ENCODE assay signal across 27 cellular contexts in genomic region chr10:15792777-15793176, GRCh38.
DNase-seq lines count a peak whose midpoint lies in the region; ATAC-seq, FAIRE-seq and TF ChIP-seq lines count a peak whose summit lies in the region.
"Had no signal": no experiment of that assay in that cellular context is flagged by ENCODE, and none has a peak within 500 bp of the region (broad histone marks: within the 10 kb centered on the region; RNA-seq: fewer than 3 reads in every experiment).

No MANE protein-coding gene starts in this region.

- in situ Hi-C loops in HepG2 (cut with HindIII; ENCODE audit: extremely low pct_ligation_motif_present, low pct_unique_long_range_greater_than_20kb) = no loop called here

- DNase-seq in HepG2 (ENCODE audit: low spot score) (no peak), right lobe of liver (no peak), thoracic aorta (ENCODE audit: low spot score) (no peak), HPDE6-E6E7 (ENCODE audit: extremely low spot score) (no peak), left cardiac atrium (no peak), left lobe of liver (ENCODE audit: low spot score) (no peak)
- DNase-seq: DMS53; GDM1; IMR-90; NCI-H1105; NCI-H146; NCI-H2029; NCI-H2227 treated with DMSO at 0.1 percent for 48 hours; NCI-H510A; NCI-H748 treated with DMSO at 0.1 percent for 48 hours; NK-92 treated with Interleukin-12 subunit alpha and Interleukin-12 subunit beta, amount 100 ng/mL, for 24 hours had no signal

- TF ChIP-seq CTCF in HepG2 (CRISPR knock-in tag; IDR thresholded peaks at IDR 0.05) (no peak), right lobe of liver (IDR thresholded peaks at IDR 0.05) (no peak), gastroesophageal sphincter (IDR thresholded peaks at IDR 0.05) (no peak), thoracic aorta (IDR thresholded peaks at IDR 0.05) (no peak)

- H3K27me3 ChIP-seq in HepG2 (ENCODE audit: control insufficient read depth in 1 of 2, insufficient read depth in 2 of 2, low read length in 2 of 2) (no peaks in the 10 kb centered on the region), right lobe of liver (no peaks in the 10 kb centered on the region), gastroesophageal sphincter (no peaks in the 10 kb centered on the region), thoracic aorta (replicated peaks; ENCODE audit: insufficient read depth) (no peaks in the 10 kb centered on the region)

- no peak for TF ChIP-seq RAD21 in HepG2 (CRISPR knock-in tag; IDR thresholded peaks at IDR 0.05)

- ATAC-seq in HepG2 = no peak
- ATAC-seq in right lobe of liver = no peak
- ATAC-seq in gastroesophageal sphincter = no peak
- ATAC-seq in thoracic aorta (ENCODE audit: insufficient number of reproducible peaks, low FRiP score, low read depth) = no peak
- no peak for ATAC-seq in left cardiac atrium
- no peak for ATAC-seq in GM21390 (IDR thresholded peaks at IDR 0.05; ENCODE audit: unreplicated experiment)
- ATAC-seq in left lobe of liver = no peak
- ATAC-seq: HCT116, Panc1 had no signal

- no peak overlapping the region for H3K27ac ChIP-seq in HepG2 (ENCODE audit: extremely low read length, insufficient read depth, low read length)
- no peak overlapping the region for H3K27ac ChIP-seq in right lobe of liver
- peak overlapping the region in 3 of 4 donors; percentile 69 to 89 (median 77) for H3K27ac ChIP-seq in gastroesophageal sphincter
- H3K27ac ChIP-seq in thoracic aorta = peak overlapping the region; percentile 61 to 94
- H3K27ac ChIP-seq: 22Rv1, C4-2B had no signal

- H3K4me1 ChIP-seq in HepG2 (ENCODE audit: insufficient read depth, low read length) = no peaks in the 10 kb centered on the region; the same call in 1 of the 2 replicates
- no peaks in the 10 kb centered on the region for H3K4me1 ChIP-seq in right lobe of liver
- peaks cover 10 to 80% (median 32%) of the 10 kb centered on the region in 3 donors for H3K4me1 ChIP-seq in gastroesophageal sphincter
- peaks cover 37 to 61% of the 10 kb centered on the region in 2 donors for H3K4me1 ChIP-seq in thoracic aorta (ENCODE audit: control insufficient read depth in 1 of 2, low read depth in 2 of 2)

- no peak overlapping the region for H3K9ac ChIP-seq in HepG2 (ENCODE audit: insufficient read depth, low read depth, low read length)

- over 99% methylated on average over 4 of the region's 4 CpGs for WGBS in HepG2 (ENCODE audit: low lambda C conversion rate)
- WGBS in right lobe of liver (ENCODE audit: insufficient coverage, low coverage, low lambda C conversion rate, missing lambda C conversion rate) = 93% methylated on average over 4 of the region's 4 CpGs
- 80 to 95% methylated on average over 4 of the region's 4 CpGs for WGBS in gastroesophageal sphincter (ENCODE audit: low coverage in 1 of 2), 2 donors

- H3K9me3 ChIP-seq in HepG2 (ENCODE audit: low read length) = no peaks in the 10 kb centered on the region
- H3K9me3 ChIP-seq in right lobe of liver = no peaks in the 10 kb centered on the region
- no peaks in the 10 kb centered on the region for H3K9me3 ChIP-seq in gastroesophageal sphincter
- no peaks in the 10 kb centered on the region for H3K9me3 ChIP-seq in thoracic aorta

- H4K20me1 ChIP-seq in HepG2 (ENCODE audit: insufficient read depth, low read length) = no peaks in the 10 kb centered on the region

- no peaks in the 10 kb centered on the region for H3K79me2 ChIP-seq in HepG2 (ENCODE audit: insufficient read depth, low read length)

- TF ChIP-seq POLR2A in HepG2 (IDR thresholded peaks at IDR 0.05; ENCODE audit: insufficient read depth in 1 of 2, low read depth in 2 of 2, low read length in 2 of 2) = no peak
- no peak for TF ChIP-seq POLR2A in right lobe of liver (IDR thresholded peaks at IDR 0.05)
- no peak for TF ChIP-seq POLR2A in gastroesophageal sphincter (IDR thresholded peaks at IDR 0.05)

- no peak overlapping the region for H2AFZ ChIP-seq in HepG2 (ENCODE audit: low read length)

- intact Hi-C loops in HepG2 (cut with micrococcal nuclease; ENCODE audit: unreplicated experiment) = no loop called here
- intact Hi-C loops in right lobe of liver (cut with DNase I) = no loop called here
- intact Hi-C loops in left cardiac atrium (cut with DNase I) = no loop called here

- H3K36me3 ChIP-seq in HepG2 (replicated peaks in 1 of 2; ENCODE audit: control insufficient read depth in 1 of 2, insufficient read depth in 2 of 2, low read length in 2 of 2) (peaks cover 0 to 3% of the 10 kb centered on the region in 2 experiments; a peak in 4 of 5 replicates), right lobe of liver (peaks cover 0 to 9% (median 7%) of the 10 kb centered on the region in 4 donors), gastroesophageal sphincter (no peaks in the 10 kb centered on the region), thoracic aorta (no peaks in the 10 kb centered on the region)

- no peak overlapping the region for H3K4me3 ChIP-seq in HepG2 (replicated peaks in 1 of 3; ENCODE audit: insufficient read depth in 1 of 3, low read depth in 2 of 3, low read length in 3 of 3)
- no peak overlapping the region for H3K4me3 ChIP-seq in right lobe of liver
- no peak overlapping the region for H3K4me3 ChIP-seq in gastroesophageal sphincter
- H3K4me3 ChIP-seq in thoracic aorta = no peak overlapping the region

- no TSS peak for BruUV-seq in HepG2 (replicated peaks; lab: Mats Ljungman, UMichigan)

- POLR2A ChIA-PET in HepG2 (lab: Yijun Ruan, JAX) = no interaction called here

- FAIRE-seq in HepG2 (lab: Jason Lieb, UNC) = no peak
- FAIRE-seq: D721Med, GM18507, GM19239, H1, HTR-8/SVneo had no signal

- no peak overlapping the region for H3K4me2 ChIP-seq in HepG2 (ENCODE audit: low read depth, low read length)

- CTCF ChIA-PET in HepG2 (lab: Yijun Ruan, JAX; ENCODE audit: low intra/inter-chr PET ratio, low total read pairs) = no interaction called here

- TF ChIP-seq EP300 in HepG2 (IDR thresholded peaks at IDR 0.05; ENCODE audit: low read depth in 2 of 2, low read length in 2 of 2) (no peak), HepG2 (CRISPR knock-in tag; IDR thresholded peaks at IDR 0.05; ENCODE audit: borderline replicate concordance) (no peak), gastroesophageal sphincter (IDR thresholded peaks at IDR 0.05) (no peak)

TF ChIP-seq in HepG2, 621 proteins besides CTCF, POLR2A, EP300 and RAD21 (continues in another document):
- TF ChIP-seq ZBTB39 (CRISPR knock-in tag; IDR thresholded peaks at IDR 0.05) (no peak), ZNF143 (CRISPR knock-in tag; IDR thresholded peaks at IDR 0.05) (no peak), ZNF629 (CRISPR knock-in tag; conservative IDR thresholded peaks at IDR 0.05) (0 out of 2 replicates have a peak, but pooled peaks have one; percentile 33), YEATS4 (CRISPR knock-in tag; IDR thresholded peaks at IDR 0.05; ENCODE audit: borderline replicate concordance) (no peak), MAFF (IDR thresholded peaks at IDR 0.05; ENCODE audit: low read depth, low read length) (peak; percentile 42; the same call in 1 of the 2 replicates), ZNF607 (CRISPR knock-in tag; IDR thresholded peaks at IDR 0.05; ENCODE audit: borderline replicate concordance) (no peak), ZNF598 (CRISPR knock-in tag; IDR thresholded peaks at IDR 0.05; ENCODE audit: borderline replicate concordance) (no peak), MTA1 (CRISPR knock-in tag; IDR thresholded peaks at IDR 0.05; ENCODE audit: borderline replicate concordance) (no peak), TBX3 (IDR thresholded peaks at IDR 0.05; ENCODE audit: borderline replicate concordance) (no peak), ZMYM2 (CRISPR knock-in tag; IDR thresholded peaks at IDR 0.05) (no peak), HCFC1 (IDR thresholded peaks at IDR 0.05; ENCODE audit: low read depth, low read length) (no peak), ZC3H4 (CRISPR knock-in tag; IDR thresholded peaks at IDR 0.05; ENCODE audit: borderline replicate concordance) (no peak), MTERF4 (CRISPR knock-in tag; IDR thresholded peaks at IDR 0.05) (no peak)
- TF ChIP-seq, protein P1, sequence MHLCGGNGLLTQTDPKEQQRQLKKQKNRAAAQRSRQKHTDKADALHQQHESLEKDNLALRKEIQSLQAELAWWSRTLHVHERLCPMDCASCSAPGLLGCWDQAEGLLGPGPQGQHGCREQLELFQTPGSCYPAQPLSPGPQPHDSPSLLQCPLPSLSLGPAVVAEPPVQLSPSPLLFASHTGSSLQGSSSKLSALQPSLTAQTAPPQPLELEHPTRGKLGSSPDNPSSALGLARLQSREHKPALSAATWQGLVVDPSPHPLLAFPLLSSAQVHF (CRISPR knock-in tag; IDR thresholded peaks at IDR 0.05) = no peak
- TF ChIP-seq, protein P2, sequence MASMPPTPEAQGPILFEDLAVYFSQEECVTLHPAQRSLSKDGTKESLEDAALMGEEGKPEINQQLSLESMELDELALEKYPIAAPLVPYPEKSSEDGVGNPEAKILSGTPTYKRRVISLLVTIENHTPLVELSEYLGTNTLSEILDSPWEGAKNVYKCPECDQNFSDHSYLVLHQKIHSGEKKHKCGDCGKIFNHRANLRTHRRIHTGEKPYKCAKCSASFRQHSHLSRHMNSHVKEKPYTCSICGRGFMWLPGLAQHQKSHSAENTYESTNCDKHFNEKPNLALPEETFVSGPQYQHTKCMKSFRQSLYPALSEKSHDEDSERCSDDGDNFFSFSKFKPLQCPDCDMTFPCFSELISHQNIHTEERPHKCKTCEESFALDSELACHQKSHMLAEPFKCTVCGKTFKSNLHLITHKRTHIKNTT (CRISPR knock-in tag; IDR thresholded peaks at IDR 0.05) = no peak

Comparison
In these comparisons a context has a peak if more than half of its experiments do, and no peak if none do; other contexts are left out.
1. H3K27ac ChIP-seq: peak in gastroesophageal sphincter (3 of 4) and thoracic aorta (2 of 2); none in HepG2 (single experiment) and right lobe of liver (0 of 3).